ENCODE assay signal across 8 cellular contexts in genomic region chr7:39833180-39833788, GRCh38.
DNase-seq lines count a peak whose midpoint lies in the region; ATAC-seq and TF ChIP-seq lines count a peak whose summit lies in the region.
"Not testable (repeated sequence)": the region's sequence is repeated elsewhere in the genome, so short reads cannot be mapped to it uniquely, and the experiment has no call there.

No MANE protein-coding gene starts in this region.

- CTCF ChIA-PET in activated CD8-positive, alpha-beta memory T cell treated with anti-CD3 and anti-CD28 coated beads, Interleukin-2, amount 10 ng/mL, durations not matched to agents 7 days and 5 days (lab: Charles Lee) = interaction anchor here (2.1 kb wide), 1 partner anchor 253 kb away, joined by 7 read pairs; no protein-coding TSS in a partner anchor

- not testable (repeated sequence) for H3K4me1 Mint-ChIP-seq in activated CD8-positive, alpha-beta memory T cell treated with anti-CD3 and anti-CD28 coated beads, Interleukin-2, amount 10 ng/mL, durations not matched to agents 7 days and 5 days
- H3K4me1 Mint-ChIP-seq in dendritic cell treated with granulocyte-macrophage colony-stimulating factor and Interleukin-4, amounts not matched to agents 40 ng/mL and 50 ng/mL, for 4 days (ENCODE audit: low read depth) = peaks cover 16% of the 10 kb centered on the region

- ATAC-seq in activated CD8-positive, alpha-beta memory T cell treated with anti-CD3 and anti-CD28 coated beads, Interleukin-2, amount 10 ng/mL, durations not matched to agents 7 days and 5 days = peak; percentile 89

- intact Hi-C loops in dendritic cell treated with granulocyte-macrophage colony-stimulating factor and Interleukin-4, amounts not matched to agents 40 ng/mL and 50 ng/mL, for 4 days (cut with micrococcal nuclease); prostate gland (cut with DNase I); transverse colon (cut with DNase I; ENCODE audit: low total_unique reads): not testable (repeated sequence)

- not testable (repeated sequence) for H3K36me3 ChIP-seq in HUES64 (ENCODE audit: insufficient read depth, low read length); NT2/D1 (ENCODE audit: insufficient read depth, insufficient read length, low read length); iPS-20b (ENCODE audit: insufficient read depth, low read depth, low read length); prostate gland; transverse colon

- H3K4me3 ChIP-seq in HUES64 (ENCODE audit: low read length) (peak overlapping the region; percentile 67), NT2/D1 (ENCODE audit: insufficient read length, low read depth) (peak overlapping the region; percentile 45), iPS-20b (ENCODE audit: low read length) (peak overlapping the region; percentile 81), prostate gland (peak overlapping the region; percentile 27 to 31), transverse colon (peak overlapping the region in 3 of 4 donors; percentile 40 to 57 (median 43))

- WGBS in HUES64 = under 1% methylated on average over 71 of the region's 71 CpGs
- 1% methylated on average over 71 of the region's 71 CpGs for WGBS in prostate gland
- WGBS in transverse colon (ENCODE audit: low coverage in 1 of 2), 2 donors = 0 to 1% methylated on average over 6 to 61 of the region's 71 CpGs

- H3K9me3 ChIP-seq in HUES64 (ENCODE audit: insufficient read depth, low read depth, low read length); NT2/D1 (ENCODE audit: insufficient read depth, low read length); iPS-20b (ENCODE audit: insufficient read depth, low read depth, low read length); prostate gland; transverse colon: not testable (repeated sequence)

- not testable (repeated sequence) for H3K27ac Mint-ChIP-seq in activated CD8-positive, alpha-beta memory T cell treated with anti-CD3 and anti-CD28 coated beads, Interleukin-2, amount 10 ng/mL, durations not matched to agents 7 days and 5 days; dendritic cell treated with granulocyte-macrophage colony-stimulating factor and Interleukin-4, amounts not matched to agents 40 ng/mL and 50 ng/mL, for 4 days

- peak overlapping the region; percentile 38 for H3K4me3 Mint-ChIP-seq in activated CD8-positive, alpha-beta memory T cell treated with anti-CD3 and anti-CD28 coated beads, Interleukin-2, amount 10 ng/mL, durations not matched to agents 7 days and 5 days
- H3K4me3 Mint-ChIP-seq in dendritic cell treated with granulocyte-macrophage colony-stimulating factor and Interleukin-4, amounts not matched to agents 40 ng/mL and 50 ng/mL, for 4 days = peak overlapping the region; percentile 59

- peaks cover 74% of the 10 kb centered on the region for H3K27me3 Mint-ChIP-seq in activated CD8-positive, alpha-beta memory T cell treated with anti-CD3 and anti-CD28 coated beads, Interleukin-2, amount 10 ng/mL, durations not matched to agents 7 days and 5 days
- H3K27me3 Mint-ChIP-seq in dendritic cell treated with granulocyte-macrophage colony-stimulating factor and Interleukin-4, amounts not matched to agents 40 ng/mL and 50 ng/mL, for 4 days = peaks cover 42% of the 10 kb centered on the region

- not testable (repeated sequence) for H3K27ac ChIP-seq in HUES64 (ENCODE audit: low read depth, low read length); iPS-20b (ENCODE audit: low read length); prostate gland
- peak overlapping the region in 2 of 4 donors; percentile 36 to 44 for H3K27ac ChIP-seq in transverse colon

- DNase-seq in ELR (ENCODE audit: low read depth) (peak; percentile 75), NT2/D1 (ENCODE audit: low read depth, low spot score) (peak; percentile 76), transverse colon (peak; percentile 21)
- not testable (repeated sequence) for DNase-seq in activated CD8-positive, alpha-beta memory T cell treated with anti-CD3 and anti-CD28 coated beads, Interleukin-2, amount 10 ng/mL, durations not matched to agents 7 days and 5 days; prostate gland (ENCODE audit: low spot score)

- H3K9ac ChIP-seq in HUES64 (ENCODE audit: low read depth, low read length) = peak overlapping the region; percentile 37; the same call in 1 of the 2 replicates
- peak overlapping the region; percentile 72 for H3K9ac ChIP-seq in NT2/D1 (ENCODE audit: insufficient read length, low read depth)
- not testable (repeated sequence) for H3K9ac ChIP-seq in iPS-20b (ENCODE audit: low read depth, low read length)

- TF ChIP-seq POLR2A in prostate gland (IDR thresholded peaks at IDR 0.05); transverse colon (IDR thresholded peaks at IDR 0.05): not testable (repeated sequence)

- H3K36me3 Mint-ChIP-seq in activated CD8-positive, alpha-beta memory T cell treated with anti-CD3 and anti-CD28 coated beads, Interleukin-2, amount 10 ng/mL, durations not matched to agents 7 days and 5 days; dendritic cell treated with granulocyte-macrophage colony-stimulating factor and Interleukin-4, amounts not matched to agents 40 ng/mL and 50 ng/mL, for 4 days (ENCODE audit: low read depth): not testable (repeated sequence)

- not testable (repeated sequence) for H3K9me3 Mint-ChIP-seq in activated CD8-positive, alpha-beta memory T cell treated with anti-CD3 and anti-CD28 coated beads, Interleukin-2, amount 10 ng/mL, durations not matched to agents 7 days and 5 days (ENCODE audit: low read depth); dendritic cell treated with granulocyte-macrophage colony-stimulating factor and Interleukin-4, amounts not matched to agents 40 ng/mL and 50 ng/mL, for 4 days

- H3K4me1 ChIP-seq in HUES64 (ENCODE audit: insufficient read depth, low read length) = peaks cover 14% of the 10 kb centered on the region
- H3K4me1 ChIP-seq in NT2/D1 (ENCODE audit: insufficient read depth, insufficient read length); iPS-20b (ENCODE audit: insufficient read depth, low read length); prostate gland (replicated peaks); transverse colon: not testable (repeated sequence)

- H3K27me3 ChIP-seq in HUES64 (ENCODE audit: insufficient read depth, low read length) = peaks cover 48% of the 10 kb centered on the region
- H3K27me3 ChIP-seq in NT2/D1 (ENCODE audit: insufficient read depth, insufficient read length) = peaks cover 40% of the 10 kb centered on the region
- H3K27me3 ChIP-seq in iPS-20b (ENCODE audit: insufficient read depth, low read length) = peaks cover 57% of the 10 kb centered on the region
- H3K27me3 ChIP-seq in prostate gland (replicated peaks; ENCODE audit: insufficient read depth) = not testable (repeated sequence)
- H3K27me3 ChIP-seq in transverse colon = peaks cover 32% of the 10 kb centered on the region

- not testable (repeated sequence) for TF ChIP-seq CTCF in prostate gland (IDR thresholded peaks at IDR 0.05)
- peak in 1 of 5 experiments; percentile 15 for TF ChIP-seq CTCF in transverse colon (IDR thresholded peaks at IDR 0.05)

- TF ChIP-seq EP300 in transverse colon (IDR thresholded peaks at IDR 0.05; ENCODE audit: low read depth) = not testable (repeated sequence)

- in situ Hi-C loops in transverse colon (cut with MboI; ENCODE audit: low pct_ligation_motif_present in 1 of 4, low pct_unique_long_range_greater_than_20kb in 1 of 4, low sequenced_read_pairs in 3 of 4) = not testable (repeated sequence)

Comparison
In these comparisons a context has a peak if more than half of its experiments do, and no peak if none do; other contexts are left out.
1. H3K4me3 ChIP-seq: peak in every context shown above with its lines; median percentile 81 in iPS-20b; 67 in HUES64; 45 in NT2/D1; 43 in transverse colon; 29 in prostate gland.